2 cellular contexts compared by ENCODE assay signal in the genomic region with DNA sequence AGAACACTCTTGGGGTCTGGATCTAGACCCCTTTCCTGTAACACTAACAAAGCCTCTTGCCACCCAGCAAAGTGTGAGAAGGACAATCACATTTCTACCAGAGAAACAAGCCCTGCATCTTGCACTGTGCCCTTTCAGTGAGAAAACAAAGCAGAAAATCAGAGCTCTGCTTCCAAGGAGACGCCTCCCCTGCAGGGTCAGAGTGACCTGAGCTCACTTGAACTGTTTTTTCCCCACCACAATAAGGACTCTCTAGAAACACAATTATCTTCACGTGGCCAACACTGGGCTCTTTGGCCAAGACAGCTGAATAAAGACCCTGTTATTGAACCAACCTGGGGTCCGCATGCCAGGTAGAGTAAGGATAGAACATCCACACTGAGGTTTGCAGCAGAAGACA.
TF ChIP-seq lines count a peak whose summit lies in the region.

No MANE protein-coding gene starts in this region.

TF ChIP-seq in GM23338, 12 proteins besides CTCF, POLR2A, EP300 and RAD21:
- TF ChIP-seq JUNB (IDR thresholded peaks at IDR 0.05; ENCODE audit: unreplicated experiment) (no peak), POLR2AphosphoS5 (IDR thresholded peaks at IDR 0.05; ENCODE audit: low read depth) (no peak), EZH2phosphoT487 (IDR thresholded peaks at IDR 0.05; ENCODE audit: unreplicated experiment) (no peak), ZNF331 (CRISPR knock-in tag; IDR thresholded peaks at IDR 0.05; ENCODE audit: low read depth) (no peak)

TF ChIP-seq in H1, 55 proteins besides CTCF, POLR2A, EP300 and RAD21:
- no peak for TF ChIP-seq RBBP5 (IDR thresholded peaks at IDR 0.05; ENCODE audit: borderline replicate concordance, low read depth, low read length)
- no peak for TF ChIP-seq SUZ12 (IDR thresholded peaks at IDR 0.05; ENCODE audit: low read length)
- no peak for TF ChIP-seq POLR2AphosphoS5 (IDR thresholded peaks at IDR 0.05; ENCODE audit: low read depth, low read length)
- no peak for TF ChIP-seq RFX5 (IDR thresholded peaks at IDR 0.05; ENCODE audit: borderline replicate concordance, low read depth, low read length)
